ENCODE assay signal across 12 cellular contexts in genomic region chr10:101901340-101901739, GRCh38. TPM values are rescaled to one million over a fixed set of nuclear protein-coding genes. Genes with fewer than 3 reads are reported as not detected.
A peak's percentile ranks its signal among the peaks of the same experiment; 100 is the strongest.
DNase-seq lines count a peak whose midpoint lies in the region; ATAC-seq and TF ChIP-seq lines count a peak whose summit lies in the region.
"Had no signal": no experiment of that assay in that cellular context is flagged by ENCODE, and none has a peak within 500 bp of the region (broad histone marks: within the 10 kb centered on the region; RNA-seq: fewer than 3 reads in every experiment).

No MANE protein-coding gene starts in this region.

- intact Hi-C loops in lower lobe of right lung (cut with DNase I) (no loop called here), prostate gland (cut with DNase I) (no loop called here), posterior vena cava (cut with DNase I) (no loop called here)

- H3K4me1 ChIP-seq in Peyer's patch (peaks cover 0 to 6% (median 0%) of the 10 kb centered on the region in 4 donors), lower lobe of right lung (peaks cover 6% of the 10 kb centered on the region), prostate gland (replicated peaks) (no peaks in the 10 kb centered on the region)

- H3K9me3 ChIP-seq in Peyer's patch (no peaks in the 10 kb centered on the region), lower lobe of right lung (no peaks in the 10 kb centered on the region), prostate gland (no peaks in the 10 kb centered on the region)
- H3K9me3 ChIP-seq: stomach had no signal

- DNase-seq in Peyer's patch: peak in 2 of 3 donors; percentile 43 to 70
- no peak for DNase-seq in 8988T
- no peak for DNase-seq in lower lobe of right lung
- no peak for DNase-seq in prostate gland (ENCODE audit: low spot score)
- DNase-seq in posterior vena cava (ENCODE audit: low spot score): no peak
- DNase-seq: DMS53, stomach had no signal

- TF ChIP-seq POLR2A in Peyer's patch (IDR thresholded peaks at IDR 0.05): no peak
- no peak for TF ChIP-seq POLR2A in prostate gland (IDR thresholded peaks at IDR 0.05)

- no peaks in the 10 kb centered on the region for H3K27me3 ChIP-seq in Peyer's patch
- H3K27me3 ChIP-seq in lower lobe of right lung (ENCODE audit: low read depth): no peaks in the 10 kb centered on the region
- H3K27me3 ChIP-seq in prostate gland (replicated peaks; ENCODE audit: insufficient read depth): no peaks in the 10 kb centered on the region
- H3K27me3 ChIP-seq: hepatocyte, stomach had no signal

- 89% methylated on average over 6 of the region's 6 CpGs for WGBS in prostate gland

- H3K4me3 ChIP-seq in Peyer's patch: no peak overlapping the region
- H3K4me3 ChIP-seq in lower lobe of right lung: no peak overlapping the region
- no peak overlapping the region for H3K4me3 ChIP-seq in prostate gland
- H3K4me3 ChIP-seq: hepatocyte, stomach had no signal

- H3K27ac ChIP-seq in Peyer's patch (peak overlapping the region in 1 of 4 donors; percentile 47), lower lobe of right lung (no peak overlapping the region), prostate gland (no peak overlapping the region)
- H3K27ac ChIP-seq: hepatocyte, KMS-11, stomach had no signal

- TF ChIP-seq CTCF in GM12874 (IDR thresholded peaks at IDR 0.05; ENCODE audit: insufficient read depth, low read depth, low read length) (peak; percentile 52; the same call in 1 of the 2 replicates), Peyer's patch (IDR thresholded peaks at IDR 0.05) (peak in 1 of 6 experiments; percentile 17), lower lobe of right lung (IDR thresholded peaks at IDR 0.05) (no peak), prostate gland (IDR thresholded peaks at IDR 0.05) (no peak)

- ATAC-seq in GM19452 (IDR thresholded peaks at IDR 0.05; ENCODE audit: unreplicated experiment) (peak; percentile 65), HG03108 (IDR thresholded peaks at IDR 0.05; ENCODE audit: unreplicated experiment) (peak; percentile 33), lower lobe of right lung (no peak)

- H3K36me3 ChIP-seq in Peyer's patch: peaks cover 0 to 11% (median 0%) of the 10 kb centered on the region in 3 donors
- H3K36me3 ChIP-seq in lower lobe of right lung: peaks cover 12% of the 10 kb centered on the region
- no peaks in the 10 kb centered on the region for H3K36me3 ChIP-seq in prostate gland

RNA-seq across cellular contexts. Expression of gene KCNIP2, which starts 57.7 kb away (rescaled TPM):
- 10 to 100 TPM in 1 of 4 donors, 1 to 10 TPM in 3; 3.5 to 11.6 (median 5.5) TPM for total RNA-seq in Peyer's patch
- 3.7 TPM for total RNA-seq in lower lobe of right lung
- total RNA-seq in prostate gland: 1 to 10 TPM; 2.6 to 3.0 TPM
- total RNA-seq in posterior vena cava: 1 to 10 TPM; 2.3 to 2.7 TPM

Comparison
In these comparisons a context has a peak if more than half of its experiments do, and no peak if none do; other contexts are left out.
1. ATAC-seq: peak in GM19452 (single experiment) and HG03108 (single experiment); none in lower lobe of right lung (0 of 2).
2. DNase-seq: peak in Peyer's patch (2 of 3); none in 8988T (single experiment), lower lobe of right lung (single experiment), prostate gland (single experiment) and posterior vena cava (single experiment).